In the genomic region with DNA sequence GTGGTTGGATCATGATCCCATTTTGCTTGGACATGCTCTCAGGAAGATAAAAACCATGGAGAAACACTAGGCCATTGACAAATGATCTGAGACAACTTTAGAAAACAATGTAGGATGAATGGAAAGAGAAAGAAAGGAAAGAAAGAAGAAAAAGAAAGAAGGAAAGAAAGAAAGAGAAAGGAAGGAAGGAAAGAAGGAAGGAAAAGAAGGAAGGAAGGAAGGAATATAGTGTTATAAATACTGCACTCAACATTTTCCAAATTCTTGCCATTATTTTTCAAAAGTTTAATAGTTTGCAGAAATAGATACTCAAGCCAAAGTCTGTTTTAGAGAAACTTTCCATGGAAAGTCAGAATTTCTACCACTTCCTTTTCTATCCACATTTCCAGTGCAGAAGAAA, we compare ENCODE assay signal across 32 cellular contexts. TPM values are rescaled to one million over a fixed set of nuclear protein-coding genes. Genes with fewer than 3 reads are reported as not detected.
"Had no signal": no experiment of that assay in that cellular context is flagged by ENCODE, and none has a peak within 500 bp of the region (broad histone marks: within the 10 kb centered on the region; RNA-seq: fewer than 3 reads in every experiment).

No MANE protein-coding gene starts in this region.

- H3K36me3 ChIP-seq: adrenal gland, breast epithelium had no signal

- H3K27me3 ChIP-seq: adrenal gland, body of pancreas, breast epithelium had no signal

- FAIRE-seq: astrocyte, RCC 7860, TTC549 had no signal

- H3K27ac Mint-ChIP-seq: activated CD4-positive, alpha-beta memory T cell treated with anti-CD3 and anti-CD28 coated beads for 36 hours; activated CD4-positive, alpha-beta T cell treated with anti-CD3 and anti-CD28 coated beads, Interleukin-2, amount 10 ng/mL, durations not matched to agents 7 days and 5 days; activated naive CD4-positive, alpha-beta T cell treated with anti-CD3 and anti-CD28 coated beads for 36 hours; activated T-helper 2 cell treated with anti-CD3 and anti-CD28 coated beads, Interferon-gamma antibody, Interleukin-2, Interleukin-4, amounts not matched to agents 10 μg/mL and 5 μg/mL and 100 μg/mL, durations not matched to agents 14 hours and 24 hours and 36 hours; T-helper 2 cell treated with Interferon-gamma antibody and Interleukin-4, amounts not matched to agents 5 μg/mL and 100 μg/mL, for 36 hours had no signal

- H3K4me3 Mint-ChIP-seq: activated CD4-positive, alpha-beta memory T cell treated with anti-CD3 and anti-CD28 coated beads for 36 hours; activated CD4-positive, alpha-beta T cell treated with anti-CD3 and anti-CD28 coated beads, Interleukin-2, amount 10 ng/mL, durations not matched to agents 7 days and 5 days; activated naive CD4-positive, alpha-beta T cell treated with anti-CD3 and anti-CD28 coated beads for 36 hours; T-helper 2 cell treated with Interferon-gamma antibody and Interleukin-4, amounts not matched to agents 5 μg/mL and 100 μg/mL, for 36 hours had no signal

- H3K9me3 Mint-ChIP-seq: activated CD4-positive, alpha-beta T cell treated with anti-CD3 and anti-CD28 coated beads, Interleukin-2, amount 10 ng/mL, durations not matched to agents 7 days and 5 days; activated naive CD4-positive, alpha-beta T cell treated with anti-CD3 and anti-CD28 coated beads for 36 hours; activated T-helper 2 cell treated with anti-CD3 and anti-CD28 coated beads, Interferon-gamma antibody, Interleukin-2, Interleukin-4, amounts not matched to agents 10 μg/mL and 5 μg/mL and 100 μg/mL, durations not matched to agents 14 hours and 24 hours and 36 hours; T-helper 2 cell treated with Interferon-gamma antibody and Interleukin-4, amounts not matched to agents 5 μg/mL and 100 μg/mL, for 36 hours had no signal

- H3K27me3 Mint-ChIP-seq: activated CD4-positive, alpha-beta memory T cell treated with anti-CD3 and anti-CD28 coated beads for 36 hours; activated CD4-positive, alpha-beta T cell treated with anti-CD3 and anti-CD28 coated beads, Interleukin-2, amount 10 ng/mL, durations not matched to agents 7 days and 5 days had no signal

- H3K27ac ChIP-seq: adrenal gland, body of pancreas, breast epithelium, PC-9, RWPE1 had no signal

- H3K4me2 ChIP-seq: PC-9 had no signal

- H2AFZ ChIP-seq: PC-9 had no signal

- H3K9me3 ChIP-seq: adrenal gland, body of pancreas, breast epithelium had no signal

- H3K4me3 ChIP-seq: adrenal gland, body of pancreas, breast epithelium, PC-9 had no signal

- ATAC-seq: activated naive CD4-positive, alpha-beta T cell treated with anti-CD3 and anti-CD28 coated beads, Interleukin-2, amount 50 U/mL, for 72 hours; body of pancreas; Right ventricle myocardium inferior had no signal

- H3K4me1 ChIP-seq: adrenal gland, body of pancreas, breast epithelium had no signal

- DNase-seq: activated CD4-positive, alpha-beta memory T cell treated with anti-CD3 and anti-CD28 coated beads for 36 hours; activated CD4-positive, alpha-beta T cell treated with anti-CD3 and anti-CD28 coated beads, Interleukin-2, amount 10 ng/mL, durations not matched to agents 7 days and 5 days; activated CD8-positive, alpha-beta memory T cell treated with anti-CD3 and anti-CD28 coated beads, Interleukin-2, amount 50 U/mL, for 4 hours; activated gamma-delta T cell treated with Interleukin-2 at 50 U/mL for 16 hours; activated naive CD4-positive, alpha-beta T cell treated with anti-CD3 and anti-CD28 coated beads for 36 hours; activated T-cell treated with anti-CD3 and anti-CD28 coated beads, Interleukin-2, amount 50 U/mL, for 48 hours; adrenal gland; body of pancreas; Karpas-422; KBM-7; NCI-H1105; NCI-H1436; NCI-H1694 treated with DMSO at 0.1 percent for 48 hours; NCI-H2029; NCI-H345; NCI-H524 treated with DMSO at 0.1 percent for 48 hours; PC-9; SIG-M5 had no signal

- H3K4me1 Mint-ChIP-seq: activated CD4-positive, alpha-beta T cell treated with anti-CD3 and anti-CD28 coated beads, Interleukin-2, amount 10 ng/mL, durations not matched to agents 7 days and 5 days had no signal

RNA-seq across cellular contexts. Expression of a gene that starts 39.2 kb away (rescaled TPM):
- total RNA-seq: activated CD4-positive, alpha-beta memory T cell treated with anti-CD3 and anti-CD28 coated beads for 36 hours; activated CD4-positive, alpha-beta T cell treated with anti-CD3 and anti-CD28 coated beads, Interleukin-2, amount 10 ng/mL, durations not matched to agents 7 days and 5 days; activated naive CD4-positive, alpha-beta T cell treated with anti-CD3 and anti-CD28 coated beads for 36 hours; activated naive CD4-positive, alpha-beta T cell treated with anti-CD3 and anti-CD28 coated beads, Interleukin-2, amount 50 U/mL, for 72 hours; activated T-helper 2 cell treated with anti-CD3 and anti-CD28 coated beads, Interferon-gamma antibody, Interleukin-2, Interleukin-4, amounts not matched to agents 10 μg/mL and 5 μg/mL and 100 μg/mL, durations not matched to agents 14 hours and 24 hours and 36 hours; astrocyte; body of pancreas; breast epithelium; cardiac septum; MCF 10A; NCI-H460; PC-9; Right ventricle myocardium inferior; SK-MEL-5; T-helper 1 cell treated with Interleukin-12 subunit alpha and Interleukin-12 subunit beta and Interleukin-4 antibody, amounts not matched to agents 30 ng/mL and 1 ng/mL, for 36 hours had no signal
